Comparison of ENCODE assay signal across 1 cellular context in genomic region chr16:23856345-23856744, GRCh38.
TF ChIP-seq lines count a peak whose summit lies in the region.

No MANE protein-coding gene starts in this region.

TF ChIP-seq in GM12878, 131 proteins besides CTCF, POLR2A, EP300 and RAD21:
- no peak for TF ChIP-seq ZBED1 (IDR thresholded peaks at IDR 0.05; ENCODE audit: borderline replicate concordance)
- peak; percentile 83 for TF ChIP-seq ZNF384 (IDR thresholded peaks at IDR 0.05; ENCODE audit: borderline replicate concordance, low read depth, low read length)
- 0 out of 2 replicates have a peak, but pooled peaks have one; percentile 33 for TF ChIP-seq ZNF687 (IDR thresholded peaks at IDR 0.05)
- TF ChIP-seq PKNOX1 (IDR thresholded peaks at IDR 0.05): peak; percentile 37; the same call in 1 of the 2 replicates
- peak; percentile 59 for TF ChIP-seq MTA2 (IDR thresholded peaks at IDR 0.05; ENCODE audit: low read depth)
- no peak for TF ChIP-seq MEF2A (IDR thresholded peaks at IDR 0.05; ENCODE audit: insufficient read depth, low read depth, low read length)
- TF ChIP-seq IKZF2 (IDR thresholded peaks at IDR 0.05): peak in 1 of 2 experiments; percentile 37; a peak in 2 of 4 replicates
- TF ChIP-seq POLR2AphosphoS5 (IDR thresholded peaks at IDR 0.05; ENCODE audit: low read length): no peak
- no peak for TF ChIP-seq NR2C2 (IDR thresholded peaks at IDR 0.05; ENCODE audit: borderline replicate concordance, control insufficient read depth, insufficient read length, low read depth)
- TF ChIP-seq MTA3 (IDR thresholded peaks at IDR 0.05; ENCODE audit: borderline replicate concordance, low read length): 0 out of 2 replicates have a peak, but pooled peaks have one; percentile 42
- TF ChIP-seq SPI1 (IDR thresholded peaks at IDR 0.05; ENCODE audit: borderline replicate concordance, insufficient read depth, low read depth, low read length): peak; percentile 83
- TF ChIP-seq MEF2B (IDR thresholded peaks at IDR 0.05; ENCODE audit: partially characterized antibody, poor library complexity, severe bottlenecking): peak; percentile 58
- peak; percentile 53 to 66; a peak in 2 of 4 replicates for TF ChIP-seq BHLHE40 (IDR thresholded peaks at IDR 0.05; ENCODE audit: borderline replicate concordance in 1 of 2, low read depth in 2 of 2, low read length in 1 of 2)
- TF ChIP-seq ATF2 (IDR thresholded peaks at IDR 0.05; ENCODE audit: low read length): peak; percentile 62
- TF ChIP-seq SMARCA5 (IDR thresholded peaks at IDR 0.05): no peak
- 0 out of 2 replicates have a peak, but pooled peaks have one; percentile 32 for TF ChIP-seq IRF4 (IDR thresholded peaks at IDR 0.05; ENCODE audit: low read depth, low read length)
- no peak for TF ChIP-seq MXI1 (IDR thresholded peaks at IDR 0.05; ENCODE audit: low read depth, low read length)
- peak; percentile 84 for TF ChIP-seq NR2F1 (conservative IDR thresholded peaks at IDR 0.05)
- no peak for TF ChIP-seq IRF3 (IDR thresholded peaks at IDR 0.05)
- no peak for TF ChIP-seq CEBPZ (IDR thresholded peaks at IDR 0.05; ENCODE audit: low read depth, low read length)
- TF ChIP-seq ETV6 (conservative IDR thresholded peaks at IDR 0.05 in 1 of 2, IDR thresholded peaks at IDR 0.05 in 1 of 2; ENCODE audit: borderline replicate concordance in 1 of 2, low read depth in 1 of 2): peak in 1 of 2 experiments; percentile 18; a peak in 1 of 4 replicates
- TF ChIP-seq ZNF207 (IDR thresholded peaks at IDR 0.05; ENCODE audit: borderline replicate concordance): no peak
- no peak for TF ChIP-seq DPF2 (IDR thresholded peaks at IDR 0.05)
- peak; percentile 50; the same call in 1 of the 2 replicates for TF ChIP-seq JUNB (IDR thresholded peaks at IDR 0.05)
- TF ChIP-seq NBN (IDR thresholded peaks at IDR 0.05): peak; percentile 68; the same call in 1 of the 2 replicates
- peak; percentile 74 for TF ChIP-seq ATF7 (IDR thresholded peaks at IDR 0.05; ENCODE audit: low read depth)
- no peak for TF ChIP-seq EZH2 (IDR thresholded peaks at IDR 0.05; ENCODE audit: borderline replicate concordance, control insufficient read depth, low read depth, low read length)
- TF ChIP-seq KLF5 (IDR thresholded peaks at IDR 0.05; ENCODE audit: partially characterized antibody): no peak
- peak; percentile 28; the same call in 1 of the 2 replicates for TF ChIP-seq RELB (IDR thresholded peaks at IDR 0.05; ENCODE audit: low read depth)
- peak; percentile 51; the same call in 1 of the 2 replicates for TF ChIP-seq CREM (IDR thresholded peaks at IDR 0.05; ENCODE audit: low read depth)
- peak; percentile 21 for TF ChIP-seq BCL3 (IDR thresholded peaks at IDR 0.05; ENCODE audit: borderline replicate concordance, insufficient read depth, low read depth, low read length, poor library complexity, severe bottlenecking)
- TF ChIP-seq PML (IDR thresholded peaks at IDR 0.05; ENCODE audit: low read length): no peak
